ENCODE assay signal across 11 cellular contexts in genomic region chr1:53412285-53413174, GRCh38. TPM values are rescaled to one million over a fixed set of nuclear protein-coding genes. Genes with fewer than 3 reads are reported as not detected.
DNase-seq lines count a peak whose midpoint lies in the region; ATAC-seq, FAIRE-seq and TF ChIP-seq lines count a peak whose summit lies in the region.
"Had no signal": no experiment of that assay in that cellular context is flagged by ENCODE, and none has a peak within 500 bp of the region (broad histone marks: within the 10 kb centered on the region; RNA-seq: fewer than 3 reads in every experiment).

No MANE protein-coding gene starts in this region.

- peak overlapping the region; percentile 95 for H3K27ac Mint-ChIP-seq in activated T-cell treated with anti-CD3 and anti-CD28 coated beads, Interleukin-2, amount 50 U/mL, for 24 hours
- peak overlapping the region; percentile 24 for H3K27ac Mint-ChIP-seq in activated B cell treated with CpG ODN at 0.5 μM for 24 hours
- H3K27ac Mint-ChIP-seq in glutamatergic neuron (ENCODE audit: unreplicated experiment) = peak overlapping the region; percentile 73

- H3K9me3 Mint-ChIP-seq in activated T-cell treated with anti-CD3 and anti-CD28 coated beads, Interleukin-2, amount 50 U/mL, for 24 hours = no peaks in the 10 kb centered on the region
- H3K9me3 Mint-ChIP-seq in activated B cell treated with CpG ODN at 0.5 μM for 24 hours (no peaks in the 10 kb centered on the region), glutamatergic neuron (ENCODE audit: unreplicated experiment) (peaks cover 24% of the 10 kb centered on the region)

- CTCF ChIA-PET in activated B cell treated with CpG ODN at 0.5 μM for 24 hours (lab: Charles Lee) = no interaction called here

- no peak for DNase-seq in activated T-cell treated with anti-CD3 and anti-CD28 coated beads, Interleukin-2, amount 50 U/mL, for 24 hours
- no peak for DNase-seq in activated T-cell treated with anti-CD3 and anti-CD28 coated beads, Interleukin-2, amount 50 U/mL, for 48 hours
- DNase-seq in activated B cell treated with CpG ODN at 0.5 μM for 24 hours (no peak), glutamatergic neuron (no peak), NCI-H774 (lab: John Stamatoyannopoulos, UW) (no peak), RCC 7860 (ENCODE audit: low spot score) (no peak), NCI-H524 (lab: John Stamatoyannopoulos, UW) (no peak)
- DNase-seq: left cardiac atrium, NCI-H146, stomach had no signal

- TF ChIP-seq CTCF in activated B cell treated with CpG ODN at 0.5 μM for 24 hours (IDR thresholded peaks at IDR 0.05) = no peak
- TF ChIP-seq CTCF in glutamatergic neuron (IDR thresholded peaks at IDR 0.05; ENCODE audit: partially characterized antibody, unreplicated experiment) = no peak

- no peaks in the 10 kb centered on the region for H3K27me3 ChIP-seq in thymus (ENCODE audit: control insufficient read depth, insufficient read depth)

- intact Hi-C loops in activated B cell treated with CpG ODN at 0.5 μM for 24 hours (cut with micrococcal nuclease) = no loop called here

- no peaks in the 10 kb centered on the region for H3K9me3 ChIP-seq in thymus (ENCODE audit: control insufficient read depth)
- H3K9me3 ChIP-seq: stomach had no signal

- H3K4me1 Mint-ChIP-seq in activated T-cell treated with anti-CD3 and anti-CD28 coated beads, Interleukin-2, amount 50 U/mL, for 24 hours (ENCODE audit: low read depth) = peaks cover 80% of the 10 kb centered on the region
- H3K4me1 Mint-ChIP-seq in activated B cell treated with CpG ODN at 0.5 μM for 24 hours (no peaks in the 10 kb centered on the region), glutamatergic neuron (ENCODE audit: low read depth, unreplicated experiment) (peaks cover 35% of the 10 kb centered on the region)

- no peaks in the 10 kb centered on the region for H3K36me3 ChIP-seq in thymus (ENCODE audit: control insufficient read depth, insufficient read depth)
- H3K36me3 ChIP-seq: stomach had no signal

- H3K4me3 Mint-ChIP-seq in activated T-cell treated with anti-CD3 and anti-CD28 coated beads, Interleukin-2, amount 50 U/mL, for 24 hours = peak overlapping the region; percentile 66
- H3K4me3 Mint-ChIP-seq in activated B cell treated with CpG ODN at 0.5 μM for 24 hours (no peak overlapping the region), glutamatergic neuron (ENCODE audit: unreplicated experiment) (no peak overlapping the region)

- H3K4me3 ChIP-seq in thymus (ENCODE audit: low read length) = no peak overlapping the region
- H3K4me3 ChIP-seq: stomach had no signal

- WGBS in thymus = 97% methylated on average over 10 of the region's 10 CpGs

- no peak for ATAC-seq in activated B cell treated with CpG ODN at 0.5 μM for 24 hours (ENCODE audit: low read depth)

- FAIRE-seq in RCC 7860 (lab: Jason Lieb, UNC) = no peak

- H3K27me3 Mint-ChIP-seq in activated T-cell treated with anti-CD3 and anti-CD28 coated beads, Interleukin-2, amount 50 U/mL, for 24 hours = no peaks in the 10 kb centered on the region
- peaks cover 22% of the 10 kb centered on the region for H3K27me3 Mint-ChIP-seq in activated B cell treated with CpG ODN at 0.5 μM for 24 hours
- H3K27me3 Mint-ChIP-seq in glutamatergic neuron (ENCODE audit: unreplicated experiment) = peaks cover 10% of the 10 kb centered on the region

- H3K27ac ChIP-seq in thymus (ENCODE audit: low read depth) = peak overlapping the region; percentile 81

- H3K36me3 Mint-ChIP-seq in activated T-cell treated with anti-CD3 and anti-CD28 coated beads, Interleukin-2, amount 50 U/mL, for 24 hours (ENCODE audit: low read depth) = no peaks in the 10 kb centered on the region
- no peaks in the 10 kb centered on the region for H3K36me3 Mint-ChIP-seq in activated B cell treated with CpG ODN at 0.5 μM for 24 hours (ENCODE audit: low read depth)
- H3K36me3 Mint-ChIP-seq in glutamatergic neuron (ENCODE audit: unreplicated experiment) = no peaks in the 10 kb centered on the region

- no peaks in the 10 kb centered on the region for H3K4me1 ChIP-seq in thymus (ENCODE audit: control insufficient read depth, insufficient read depth, low read length)

- POLR2A ChIA-PET in activated B cell treated with CpG ODN at 0.5 μM for 24 hours (lab: Charles Lee) = no interaction called here

RNA-seq across cellular contexts. Expression of gene DMRTB1, which starts 46.7 kb away (rescaled TPM):
- total RNA-seq in activated B cell treated with CpG ODN at 0.5 μM for 24 hours (not detected in 2 replicates), glutamatergic neuron (ENCODE audit: unreplicated experiment) (not detected)
- 0.02 TPM for polyA plus RNA-seq in thymus
- total RNA-seq: left cardiac atrium, stomach had no signal
- polyA plus RNA-seq: stomach had no signal

Comparison
In these comparisons a context has a peak if more than half of its experiments do, and no peak if none do; other contexts are left out.
1. H3K27ac Mint-ChIP-seq: peak in every context shown above with its lines; median percentile 95 in activated T-cell treated with anti-CD3 and anti-CD28 coated beads, Interleukin-2, amount 50 U/mL, for 24 hours; 73 in glutamatergic neuron; 24 in activated B cell treated with CpG ODN at 0.5 μM for 24 hours.